In the genomic region with DNA sequence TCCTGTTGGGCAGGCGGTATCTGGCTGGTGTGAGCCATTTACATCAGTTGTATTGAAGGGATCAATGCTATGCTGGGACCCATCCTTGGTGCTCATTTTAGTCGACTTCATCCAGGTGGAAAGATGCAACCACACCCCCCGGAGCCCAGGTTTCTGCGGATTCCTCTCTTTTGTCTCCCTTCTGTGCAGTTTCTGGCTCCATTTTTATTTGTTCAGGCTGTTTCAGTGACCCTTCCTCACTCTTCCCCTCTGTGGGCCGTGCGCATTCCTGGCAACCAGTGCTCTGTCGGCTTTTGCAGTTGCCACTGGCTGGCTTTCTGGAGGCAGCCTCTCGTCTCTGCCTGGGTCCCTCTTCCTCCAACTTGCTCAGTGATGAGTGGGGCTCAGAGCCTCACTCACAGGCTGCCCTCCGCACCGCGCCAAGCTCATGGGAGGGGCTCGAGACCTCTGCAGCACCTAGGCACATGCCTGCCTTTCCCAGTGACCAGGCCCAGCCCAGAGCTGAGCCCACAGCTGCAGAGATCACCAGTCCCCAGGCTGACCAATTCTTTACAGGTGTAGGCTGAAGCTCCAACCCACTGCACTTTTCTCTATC, we compare ENCODE assay signal across 21 cellular contexts.
"Had no signal": no experiment of that assay in that cellular context is flagged by ENCODE, and none has a peak within 500 bp of the region (broad histone marks: within the 10 kb centered on the region; RNA-seq: fewer than 3 reads in every experiment).

No MANE protein-coding gene starts in this region.

- H3K4me2 ChIP-seq: KMS-11 had no signal

- H3K27ac ChIP-seq: KMS-11, SJSA1, SK-N-MC had no signal

- H3K36me3 ChIP-seq: SJSA1 had no signal

- FAIRE-seq: RCC 7860 had no signal

- DNase-seq: Kasumi-1, MM.1S, NCI-H1092 treated with DMSO at 0.1 percent for 48 hours, NCI-H1436, NCI-H187, NCI-H2029, NCI-H2081 treated with DMSO at 0.1 percent for 48 hours, NCI-H2171, NCI-H226, NCI-H446, NCI-H510A, NCI-H524 treated with DMSO at 0.1 percent for 48 hours, NCI-H69, NCI-H774, Right ventricle myocardium superior, RPMI8226, SIG-M5 had no signal

- H3K9ac ChIP-seq: KMS-11 had no signal

- H3K27me3 ChIP-seq: SJSA1 had no signal

- H3K4me3 ChIP-seq: SJSA1, SK-N-MC had no signal

- H3K9me3 ChIP-seq: SJSA1 had no signal

- H3K4me1 ChIP-seq: SJSA1 had no signal
